In genomic region chr3:71226565-71227281, GRCh38 we compare ENCODE assay signal across 8 cellular contexts.
DNase-seq lines count a peak whose midpoint lies in the region; ATAC-seq and TF ChIP-seq lines count a peak whose summit lies in the region.

No MANE protein-coding gene starts in this region.

- peaks cover 86% of the 10 kb centered on the region for H3K4me1 Mint-ChIP-seq in activated naive CD8-positive, alpha-beta T cell treated with anti-CD3 and anti-CD28 coated beads for 36 hours

- peaks cover 32% of the 10 kb centered on the region for H3K36me3 Mint-ChIP-seq in activated naive CD8-positive, alpha-beta T cell treated with anti-CD3 and anti-CD28 coated beads for 36 hours

- H3K9me2 ChIP-seq in GM23248 (ENCODE audit: insufficient read depth), result no peaks in the 10 kb centered on the region

- in situ Hi-C loops in GM23248 (cut with MboI), result no loop called here

- no peak overlapping the region for H2AFZ ChIP-seq in GM23248

- peak overlapping the region; percentile 98 for H3K27ac Mint-ChIP-seq in activated naive CD8-positive, alpha-beta T cell treated with anti-CD3 and anti-CD28 coated beads for 36 hours

- H3F3A ChIP-seq in GM23248 (ENCODE audit: insufficient read depth), result peaks cover 3% of the 10 kb centered on the region; the same call in 1 of the 2 replicates

- no peaks in the 10 kb centered on the region for H3K27me3 ChIP-seq in GM23248 (replicated peaks; ENCODE audit: insufficient read depth)

- WGBS in GM23248 (ENCODE audit: low coverage in 1 of 2, low lambda C conversion rate in 2 of 2, missing lambda C conversion rate in 2 of 2), 2 experiments, result 92 to 95% methylated on average over 23 of the region's 23 CpGs

- no peak overlapping the region for H3K27ac ChIP-seq in GM23248

- no peaks in the 10 kb centered on the region for H3K9me3 ChIP-seq in GM23248 (ENCODE audit: low read depth)
- H3K9me3 ChIP-seq in mucosa of descending colon, result no peaks in the 10 kb centered on the region

- peaks cover 5% of the 10 kb centered on the region for H3K9me3 Mint-ChIP-seq in activated naive CD8-positive, alpha-beta T cell treated with anti-CD3 and anti-CD28 coated beads for 36 hours

- H3K4me2 ChIP-seq in GM23248 (ENCODE audit: unreplicated experiment), result no peak overlapping the region

- no peak overlapping the region for H3K9ac ChIP-seq in GM23248

- H3K36me3 ChIP-seq in GM23248 (ENCODE audit: low read depth), result no peaks in the 10 kb centered on the region
- no peaks in the 10 kb centered on the region for H3K36me3 ChIP-seq in mucosa of descending colon (ENCODE audit: low read depth)

- peak overlapping the region; percentile 86 for H3K4me3 Mint-ChIP-seq in activated naive CD8-positive, alpha-beta T cell treated with anti-CD3 and anti-CD28 coated beads for 36 hours

- H3K4me3 ChIP-seq in GM23248 (no peak overlapping the region), mucosa of descending colon (no peak overlapping the region)

- peak; percentile 30 for DNase-seq in EL
- DNase-seq in GM23248, result peak; percentile 25
- DNase-seq in RPMI7951 (ENCODE audit: low read depth), result peak; percentile 87
- peak; percentile 93 for DNase-seq in activated naive CD8-positive, alpha-beta T cell treated with anti-CD3 and anti-CD28 coated beads for 36 hours
- peak; percentile 14 to 51 (median 45) for DNase-seq in mucosa of descending colon
- peak; percentile 89 for DNase-seq in stimulated activated naive CD8-positive, alpha-beta T cell treated with anti-CD3 and anti-CD28 coated beads, Interleukin-15, Interleukin-2, amounts not matched to agents 100 U/mL and 50 U/mL, for 24 hours
- DNase-seq in SK-N-DZ (ENCODE audit: low spot score), result no peak
- no peak for DNase-seq in superior temporal gyrus (ENCODE audit: extremely low spot score)

- no peaks in the 10 kb centered on the region for H3K79me2 ChIP-seq in GM23248 (ENCODE audit: insufficient read depth)

- intact Hi-C loops in mucosa of descending colon (cut with DNase I, micrococcal nuclease), result no loop called here

- peaks cover 5% of the 10 kb centered on the region for H3K27me3 Mint-ChIP-seq in activated naive CD8-positive, alpha-beta T cell treated with anti-CD3 and anti-CD28 coated beads for 36 hours

- H3K4me1 ChIP-seq in GM23248 (ENCODE audit: insufficient read depth) (peaks cover 13% of the 10 kb centered on the region), mucosa of descending colon (ENCODE audit: low read depth) (no peaks in the 10 kb centered on the region)

- peak; percentile 68 for ATAC-seq in mucosa of descending colon
- ATAC-seq in stimulated activated naive CD8-positive, alpha-beta T cell treated with anti-CD3 and anti-CD28 coated beads, Interleukin-15, Interleukin-2, amounts not matched to agents 100 U/mL and 50 U/mL, for 24 hours, result peak; percentile 93

- no peak for TF ChIP-seq CTCF in mucosa of descending colon (IDR thresholded peaks at IDR 0.05)

- H4K20me1 ChIP-seq in GM23248 (ENCODE audit: insufficient read depth), result no peaks in the 10 kb centered on the region

Comparison
In these comparisons a context has a peak if more than half of its experiments do, and no peak if none do; other contexts are left out.
1. DNase-seq: peak in EL (single experiment), GM23248 (single experiment), RPMI7951 (single experiment), activated naive CD8-positive, alpha-beta T cell treated with anti-CD3 and anti-CD28 coated beads for 36 hours (single experiment), mucosa of descending colon (3 of 3) and stimulated activated naive CD8-positive, alpha-beta T cell treated with anti-CD3 and anti-CD28 coated beads, Interleukin-15, Interleukin-2, amounts not matched to agents 100 U/mL and 50 U/mL, for 24 hours (single experiment); none in SK-N-DZ (single experiment) and superior temporal gyrus (single experiment).